In the genomic region with DNA sequence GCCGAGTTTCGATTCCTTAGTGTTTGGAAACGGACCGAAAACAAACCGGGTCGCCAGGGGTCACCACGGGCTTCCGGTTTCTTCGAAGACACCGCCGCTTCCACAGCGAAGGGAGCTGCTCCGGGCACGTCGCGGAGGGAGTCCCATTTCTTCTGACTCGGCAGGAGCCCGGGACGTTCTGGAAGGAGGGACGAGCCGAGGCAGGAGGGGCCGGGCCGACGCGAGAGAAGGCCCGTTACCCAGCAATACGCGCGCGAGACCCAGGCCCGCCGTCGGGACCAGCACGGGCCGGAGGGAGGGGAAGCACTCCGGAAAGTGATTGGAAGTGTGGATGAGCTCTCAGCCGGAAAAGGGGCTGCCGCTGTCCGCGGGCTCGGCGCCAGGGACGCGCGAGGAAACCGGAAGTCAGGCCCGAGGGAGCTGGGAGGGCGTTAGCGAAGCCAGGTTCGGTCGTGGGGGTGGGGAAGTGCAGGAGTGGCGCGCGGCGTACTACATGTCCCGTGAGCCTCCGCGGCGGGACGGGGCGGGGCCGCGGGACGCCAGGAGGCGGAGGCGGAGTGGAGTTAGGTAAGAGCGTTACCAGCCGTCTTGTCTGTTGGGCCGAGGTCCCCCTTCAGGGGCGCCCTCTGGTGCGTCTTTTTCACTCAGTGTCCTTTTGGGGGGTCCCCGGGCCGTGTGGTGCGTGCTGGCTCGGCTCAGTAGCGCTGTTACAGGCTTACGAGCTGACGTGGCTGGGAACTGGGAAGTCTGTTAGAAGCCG, we compare ENCODE assay signal across 8 cellular contexts. TPM values are rescaled to one million over a fixed set of nuclear protein-coding genes. Genes with fewer than 3 reads are reported as not detected.
DNase-seq lines count a peak whose midpoint lies in the region; ATAC-seq lines count a peak whose summit lies in the region.

A gene with protein sequence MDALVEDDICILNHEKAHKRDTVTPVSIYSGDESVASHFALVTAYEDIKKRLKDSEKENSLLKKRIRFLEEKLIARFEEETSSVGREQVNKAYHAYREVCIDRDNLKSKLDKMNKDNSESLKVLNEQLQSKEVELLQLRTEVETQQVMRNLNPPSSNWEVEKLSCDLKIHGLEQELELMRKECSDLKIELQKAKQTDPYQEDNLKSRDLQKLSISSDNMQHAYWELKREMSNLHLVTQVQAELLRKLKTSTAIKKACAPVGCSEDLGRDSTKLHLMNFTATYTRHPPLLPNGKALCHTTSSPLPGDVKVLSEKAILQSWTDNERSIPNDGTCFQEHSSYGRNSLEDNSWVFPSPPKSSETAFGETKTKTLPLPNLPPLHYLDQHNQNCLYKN (minus strand): TSS at position 188 of the 760 bp plus-strand sequence. CDS start 8,207 bp downstream, outside the sequence.
A gene with protein sequence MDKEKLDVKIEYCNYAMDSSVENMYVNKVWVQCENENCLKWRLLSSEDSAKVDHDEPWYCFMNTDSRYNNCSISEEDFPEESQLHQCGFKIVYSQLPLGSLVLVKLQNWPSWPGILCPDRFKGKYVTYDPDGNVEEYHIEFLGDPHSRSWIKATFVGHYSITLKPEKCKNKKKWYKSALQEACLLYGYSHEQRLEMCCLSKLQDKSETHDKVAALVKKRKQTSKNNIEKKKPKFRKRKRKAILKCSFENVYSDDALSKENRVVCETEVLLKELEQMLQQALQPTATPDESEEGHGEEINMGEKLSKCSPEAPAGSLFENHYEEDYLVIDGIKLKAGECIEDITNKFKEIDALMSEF (plus strand): TSS at position 85 of the 760 bp plus-strand sequence. CDS start 64,348 bp downstream, outside the sequence.

- peak within 1 kb of the TSS; percentile 85 for H2AFZ ChIP-seq in mesenchymal stem cell (ENCODE audit: low read depth, low read length)

- H3K27me3 ChIP-seq in mesenchymal stem cell (ENCODE audit: control insufficient read depth in 1 of 2, insufficient read depth in 1 of 2, low read length in 2 of 2), result no peaks in the 10 kb centered on the region

- peak within 1 kb of the TSS; percentile 89 to 98 for H3K18ac ChIP-seq in mesenchymal stem cell (ENCODE audit: low read depth in 1 of 2, low read length in 2 of 2)

- H3K36me3 Mint-ChIP-seq in effector memory CD8-positive, alpha-beta T cell (ENCODE audit: insufficient read depth), result peaks cover 28% of the 10 kb centered on the region

- peaks cover 3% of the 10 kb centered on the region for H3K9me3 ChIP-seq in mesenchymal stem cell (ENCODE audit: control insufficient read depth, low read length)

- peak within 1 kb of the TSS; percentile 95 for H2BK5ac ChIP-seq in mesenchymal stem cell (ENCODE audit: low read depth, low read length, poor library complexity, severe bottlenecking)

- H3K4ac ChIP-seq in mesenchymal stem cell (ENCODE audit: low read depth in 1 of 2, low read length in 2 of 2), result peak within 1 kb of the TSS; percentile 71 to 89

- H3K23ac ChIP-seq in mesenchymal stem cell (ENCODE audit: low read length in 2 of 2), result peak within 1 kb of the TSS in 1 of 2 experiments; percentile 31

- H2BK120ac ChIP-seq in mesenchymal stem cell (ENCODE audit: low read depth, low read length), result peak within 1 kb of the TSS; percentile 86

- peak within 1 kb of the TSS; percentile 96 for H3K27ac ChIP-seq in mesenchymal stem cell (ENCODE audit: low read length, poor library complexity, severe bottlenecking)

- H3K27ac Mint-ChIP-seq in effector memory CD8-positive, alpha-beta T cell, result peak within 1 kb of the TSS; percentile 99

- no peaks in the 10 kb centered on the region for H3K4me1 ChIP-seq in mesenchymal stem cell (ENCODE audit: control insufficient read depth, insufficient read depth, low read depth, low read length)

- DNase-seq in COLO829 (ENCODE audit: low spot score), result peak; percentile 84
- peak; percentile 82 for DNase-seq in HS-5 (ENCODE audit: low read depth)
- peak; percentile 38 for DNase-seq in NK-92 (lab: John Stamatoyannopoulos, UW; ENCODE audit: unreplicated experiment)
- DNase-seq in activated CD8-positive, alpha-beta memory T cell treated with anti-CD3 and anti-CD28 coated beads for 4 hours (ENCODE audit: low read depth in 2 of 2), result peak; percentile 81 to 83
- DNase-seq in effector memory CD8-positive, alpha-beta T cell, result peak; percentile 90 to 92 (median 91)
- peak; percentile 97 for DNase-seq in mesenchymal stem cell
- peak; percentile 84 for DNase-seq in stimulated activated CD8-positive, alpha-beta memory T cell treated with anti-CD3 and anti-CD28 coated beads, Interleukin-12 subunit alpha, Interleukin-12 subunit beta, amount 100 ng/mL, for 4 hours (ENCODE audit: low read depth)

- under 1% methylated on average over 78 of the region's 79 CpGs for WGBS in mesenchymal stem cell

- H3K4me2 ChIP-seq in mesenchymal stem cell (ENCODE audit: low read length, poor library complexity, severe bottlenecking), result peak within 1 kb of the TSS; percentile 79

- no peaks in the 10 kb centered on the region for H3K9me3 Mint-ChIP-seq in effector memory CD8-positive, alpha-beta T cell

- H2AK5ac ChIP-seq in mesenchymal stem cell (ENCODE audit: low read length, severe bottlenecking), result no peak within 1 kb of the TSS

- peak within 1 kb of the TSS; percentile 100 for H4K91ac ChIP-seq in mesenchymal stem cell (ENCODE audit: low read length)

- H2BK12ac ChIP-seq in mesenchymal stem cell (ENCODE audit: low read length in 2 of 2), result peak within 1 kb of the TSS in 1 of 2 experiments; percentile 55

- H3K14ac ChIP-seq in mesenchymal stem cell (ENCODE audit: low read length in 2 of 2), result peak within 1 kb of the TSS; percentile 17 to 96

- ATAC-seq in GM19468 (IDR thresholded peaks at IDR 0.05; ENCODE audit: extremely low read depth, unreplicated experiment), result peak; percentile 92
- peak; percentile 84 for ATAC-seq in effector memory CD8-positive, alpha-beta T cell (replicated peaks)

- no peaks in the 10 kb centered on the region for H3K27me3 Mint-ChIP-seq in effector memory CD8-positive, alpha-beta T cell

- H3K4me3 Mint-ChIP-seq in effector memory CD8-positive, alpha-beta T cell, result peak within 1 kb of the TSS; percentile 92 to 93

- peak within 1 kb of the TSS; percentile 100 for H3K9ac ChIP-seq in mesenchymal stem cell (ENCODE audit: low read length)

- peaks cover 26 to 46% of the 10 kb centered on the region in 2 donors for H3K4me1 Mint-ChIP-seq in effector memory CD8-positive, alpha-beta T cell (ENCODE audit: low read depth in 2 of 2)

- peak within 1 kb of the TSS; percentile 100 for H2BK15ac ChIP-seq in mesenchymal stem cell (ENCODE audit: low read depth, poor library complexity, severe bottlenecking)

- H3K79me1 ChIP-seq in mesenchymal stem cell (replicated peaks; ENCODE audit: low read length, poor library complexity, severe bottlenecking), result peaks cover 7% of the 10 kb centered on the region

- H3K36me3 ChIP-seq in mesenchymal stem cell (ENCODE audit: control insufficient read depth in 1 of 2, insufficient read depth in 2 of 2, low read depth in 1 of 2, low read length in 2 of 2), result peaks cover 0 to 22% of the 10 kb centered on the region in 2 experiments

- peak within 1 kb of the TSS; percentile 99 for H4K8ac ChIP-seq in mesenchymal stem cell (ENCODE audit: low read length)

- H3K4me3 ChIP-seq in mesenchymal stem cell (ENCODE audit: insufficient read depth in 1 of 2, low read depth in 1 of 2, low read length in 2 of 2), result peak within 1 kb of the TSS; percentile 83 to 85

RNA-seq across cellular contexts. Expression of the first gene that starts in this region (rescaled TPM):
- polyA plus RNA-seq in mesenchymal stem cell (2013, experiment 1 of 2), result 55.9 TPM
- polyA plus RNA-seq in mesenchymal stem cell (2013, experiment 2 of 2), result 56.4 TPM

RNA-seq across cellular contexts. Expression of the second gene that starts in this region (rescaled TPM):
- 0.80 TPM for polyA plus RNA-seq in mesenchymal stem cell (2013, experiment 1 of 2)
- polyA plus RNA-seq in mesenchymal stem cell (2013, experiment 2 of 2), result 0.53 TPM

Comparison
In these comparisons a context has a peak if more than half of its experiments do, and no peak if none do; other contexts are left out.
1. Peak in every context shown above with its lines: DNase-seq, ATAC-seq, H3K4me3 ChIP-seq and H3K27ac ChIP-seq.
2. DNase-seq: peak in every context shown above with its lines; median percentile 97 in mesenchymal stem cell; 91 in effector memory CD8-positive, alpha-beta T cell; 84 in COLO829; 84 in stimulated activated CD8-positive, alpha-beta memory T cell treated with anti-CD3 and anti-CD28 coated beads, Interleukin-12 subunit alpha, Interleukin-12 subunit beta, amount 100 ng/mL, for 4 hours; 82 in HS-5; 82 in activated CD8-positive, alpha-beta memory T cell treated with anti-CD3 and anti-CD28 coated beads for 4 hours; 38 in NK-92.